ENCODE assay signal across 8 cellular contexts in the genomic region with DNA sequence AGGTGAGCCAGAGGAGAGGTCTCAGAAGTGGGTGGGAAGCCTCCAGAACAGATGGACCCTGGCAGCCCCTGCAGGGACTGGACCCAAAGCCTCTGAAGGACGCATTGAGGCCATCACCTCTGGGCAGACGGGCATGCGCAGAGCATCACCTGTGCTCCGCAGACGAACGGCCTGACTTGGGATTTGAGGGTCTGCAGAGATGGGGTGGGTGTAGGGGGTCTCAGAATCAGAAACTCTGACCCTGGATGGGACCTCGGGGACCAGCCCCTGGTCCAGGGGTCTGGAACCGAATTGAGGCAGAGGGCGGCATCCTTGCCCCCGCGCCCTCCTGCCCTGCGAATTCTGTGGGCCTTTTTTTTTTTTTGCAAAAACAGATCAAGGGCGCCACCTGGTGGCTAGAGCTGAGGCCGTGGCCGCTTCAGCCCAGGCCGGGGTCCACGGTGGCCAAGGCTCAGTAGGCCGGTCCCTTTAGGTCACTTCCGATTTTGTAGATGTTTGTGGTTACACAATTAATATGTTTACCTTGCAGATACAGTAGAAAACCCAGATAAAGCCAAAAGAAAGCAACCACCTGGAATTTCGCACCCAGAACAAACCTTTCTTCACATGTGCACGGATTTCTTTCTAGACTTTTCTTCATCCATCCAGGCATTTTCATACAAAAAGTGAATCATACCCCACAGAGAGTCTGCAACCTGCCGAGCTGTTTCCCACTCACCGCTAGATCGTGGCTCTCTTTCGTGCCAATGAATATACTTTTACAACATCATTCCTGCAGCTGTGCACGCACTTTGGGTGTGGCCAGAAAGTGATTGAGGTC. TPM values are rescaled to one million over a fixed set of nuclear protein-coding genes. Genes with fewer than 3 reads are reported as not detected.
DNase-seq lines count a peak whose midpoint lies in the region; ATAC-seq and TF ChIP-seq lines count a peak whose summit lies in the region.

No MANE protein-coding gene starts in this region.

- intact Hi-C loops in heart right ventricle (cut with DNase I): loop anchor here (1.0 to 10.0 kb wide), 4 partner anchors 80 to 220 kb away; no protein-coding TSS in a partner anchor

- no peaks in the 10 kb centered on the region for H3K9me3 ChIP-seq in heart right ventricle

- DNase-seq in AG08395 (ENCODE audit: low spot score) (peak; percentile 72), GM13976 (ENCODE audit: low spot score) (peak; percentile 84), OCI-M1 (lab: John Stamatoyannopoulos, UW) (peak; percentile 51), heart right ventricle (peak; percentile 35 to 61)
- DNase-seq in activated naive CD4-positive, alpha-beta T cell treated with Interleukin-2 at 50 U/mL for 16 hours: peak; percentile 54
- DNase-seq in stimulated activated CD4-positive, alpha-beta T cell treated with anti-CD3 and anti-CD28 coated beads, Interleukin-1b, Interleukin-23, amount 100 ng/mL, for 24 hours (ENCODE audit: low read depth in 4 of 4, low spot score in 1 of 4): peak in 3 of 4 experiments; percentile 25 to 52 (median 34)

- ATAC-seq in heart right ventricle (peak in 4 of 8 donors; percentile 35 to 56 (median 46)), GM21526 (IDR thresholded peaks at IDR 0.05; ENCODE audit: low FRiP score, unreplicated experiment) (no peak), HG03159 (IDR thresholded peaks at IDR 0.05; ENCODE audit: unreplicated experiment) (no peak)

- in situ Hi-C loops in GM13976 (cut with MboI; ENCODE audit: low sequenced_read_pairs, unreplicated experiment): loop anchor here (10.0 kb wide), 2 partner anchors 80 to 210 kb away; no protein-coding TSS in a partner anchor

- H3K27ac ChIP-seq in heart right ventricle: no peak overlapping the region

- no peak overlapping the region for H3K4me3 ChIP-seq in heart right ventricle

- H3K27me3 ChIP-seq in heart right ventricle: peaks cover 0 to 26% (median 4%) of the 10 kb centered on the region in 7 donors

- H3K4me1 ChIP-seq in heart right ventricle: peaks cover 0 to 14% (median 7%) of the 10 kb centered on the region in 9 donors

- WGBS in heart right ventricle, 2 donors: 36 to 37% methylated on average over 26 of the region's 26 CpGs

- H3K36me3 ChIP-seq in heart right ventricle: no peaks in the 10 kb centered on the region

- TF ChIP-seq CTCF in GM13976 (IDR thresholded peaks at IDR 0.05; ENCODE audit: borderline replicate concordance, control extremely low read depth, extremely low read depth, insufficient read depth, missing control alignments) (peak; percentile 72), heart right ventricle (IDR thresholded peaks at IDR 0.05) (peak; percentile 76 to 97 (median 88))

RNA-seq across cellular contexts. Expression of a gene that starts 25.9 kb away (rescaled TPM):
- 1 to 10 TPM in 1 of 10 donors, under 1 TPM in 7, not detected in 2; 0.16 to 1.2 (median 0.31) TPM for total RNA-seq in heart right ventricle
- polyA plus RNA-seq in heart right ventricle: under 1 TPM; 0.13 to 0.51 TPM

RNA-seq across cellular contexts. Expression of a gene that starts 33.4 kb away (rescaled TPM):
- 1 to 10 TPM in 3 of 10 donors, under 1 TPM in 5, not detected in 2; 0.15 to 8.5 (median 0.69) TPM for total RNA-seq in heart right ventricle
- polyA plus RNA-seq in heart right ventricle: 1 to 10 TPM in 1 of 2 donors, under 1 TPM in 1; 0.65 to 2.2 TPM

Comparison
In these comparisons a context has a peak if more than half of its experiments do, and no peak if none do; other contexts are left out.
1. DNase-seq: peak in every context shown above with its lines; median percentile 84 in GM13976; 72 in AG08395; 54 in activated naive CD4-positive, alpha-beta T cell treated with Interleukin-2 at 50 U/mL for 16 hours; 51 in OCI-M1; 48 in heart right ventricle; 34 in stimulated activated CD4-positive, alpha-beta T cell treated with anti-CD3 and anti-CD28 coated beads, Interleukin-1b, Interleukin-23, amount 100 ng/mL, for 24 hours.